Comparison of ENCODE assay signal across 1 cellular context in the genomic region with DNA sequence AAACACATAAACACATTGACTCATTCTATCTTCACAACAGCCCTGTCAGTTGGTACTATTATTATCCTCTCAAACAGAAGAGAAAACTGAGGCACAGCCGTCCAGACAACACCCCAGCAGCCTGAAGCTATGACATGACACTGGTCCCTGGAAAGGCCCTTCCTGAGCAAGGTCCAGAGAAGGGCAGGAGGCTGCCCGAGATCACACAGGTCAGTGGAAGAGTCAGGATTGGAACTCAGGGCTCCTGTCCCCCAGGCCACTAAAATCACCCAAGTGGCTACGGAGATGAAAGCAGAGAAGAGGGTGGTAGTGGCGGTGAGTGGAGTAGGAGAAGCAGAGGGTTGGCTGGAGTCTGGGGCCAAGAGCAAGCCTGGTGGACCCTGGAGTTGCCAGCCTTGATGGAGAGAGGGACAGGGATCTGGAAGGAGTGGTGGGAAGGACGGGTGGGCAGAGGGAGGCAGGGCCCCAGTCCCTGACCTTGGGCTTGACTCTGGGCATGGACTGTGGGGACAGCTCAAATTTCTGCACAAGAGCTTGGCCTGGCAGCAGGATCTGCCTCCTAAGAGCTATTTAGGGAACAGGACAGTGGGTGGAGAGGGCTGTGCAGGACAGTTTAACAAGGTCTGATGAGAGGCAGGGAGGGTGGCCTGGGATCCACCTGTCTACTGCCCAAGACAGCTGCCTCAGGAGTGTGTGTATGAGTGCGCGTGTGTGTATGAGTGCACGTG.
A peak's percentile ranks its signal among the peaks of the same experiment; 100 is the strongest.
TF ChIP-seq lines count a peak whose summit lies in the region.

No MANE protein-coding gene starts in this region.

TF ChIP-seq in HepG2, 621 proteins besides CTCF, POLR2A, EP300 and RAD21:
- TF ChIP-seq ZNF768 (CRISPR knock-in tag; IDR thresholded peaks at IDR 0.05) (peak; percentile 62; the same call in 1 of the 2 replicates), KLF12 (CRISPR knock-in tag; IDR thresholded peaks at IDR 0.05; ENCODE audit: borderline replicate concordance) (no peak)
